In the genomic region with DNA sequence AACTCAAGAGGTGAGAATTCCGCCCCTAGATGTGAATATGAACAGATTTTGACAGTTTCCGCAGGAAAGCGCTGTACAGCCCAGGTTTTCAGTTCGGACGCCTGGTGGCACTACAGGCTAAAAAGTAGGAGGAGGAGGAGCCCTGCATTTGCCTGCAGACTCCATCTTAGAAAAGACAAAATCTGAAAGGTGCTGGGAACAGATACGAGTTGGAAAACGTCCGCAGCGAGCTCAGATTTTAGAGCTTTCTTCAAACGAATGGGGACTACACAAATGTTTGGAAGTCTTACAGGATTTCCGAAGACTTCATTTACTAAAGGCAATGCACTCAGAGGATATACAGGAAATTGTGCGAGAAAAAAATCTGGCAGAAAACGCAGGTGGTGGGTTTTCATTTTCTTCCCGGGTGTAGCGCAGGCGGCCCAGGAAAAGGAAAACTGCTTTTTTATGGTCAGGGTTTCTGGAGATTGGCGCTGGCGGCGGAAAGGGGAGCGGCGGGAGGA, we compare ENCODE assay signal across 8 cellular contexts. TPM values are rescaled to one million over a fixed set of nuclear protein-coding genes. Genes with fewer than 3 reads are reported as not detected.
DNase-seq lines count a peak whose midpoint lies in the region; ATAC-seq and TF ChIP-seq lines count a peak whose summit lies in the region.

No MANE protein-coding gene starts in this region.

- peaks cover 4 to 9% (median 7%) of the 10 kb centered on the region in 3 donors for H3K4me1 Mint-ChIP-seq in naive B cell

- H3K9me3 ChIP-seq in fibroblast of lung (ENCODE audit: control insufficient read depth, insufficient read depth, low read depth, low read length) (no peaks in the 10 kb centered on the region), transverse colon (peaks cover 3 to 8% of the 10 kb centered on the region in 2 donors)

- no peak overlapping the region for H3K9ac ChIP-seq in fibroblast of lung (ENCODE audit: insufficient read depth, low read length)

- intact Hi-C loops in transverse colon (cut with DNase I; ENCODE audit: low total_unique reads): no loop called here

- TF ChIP-seq EP300 in transverse colon (IDR thresholded peaks at IDR 0.05; ENCODE audit: low read depth): no peak

- ATAC-seq in naive B cell (ENCODE audit: low read depth in 2 of 2) (peak; percentile 52 to 55), GM21529 (IDR thresholded peaks at IDR 0.05; ENCODE audit: unreplicated experiment) (no peak)

- peak; percentile 4 to 7 for DNase-seq in activated CD4-positive, alpha-beta T cell treated with anti-CD3 and anti-CD28 coated beads for 24 hours (ENCODE audit: low read depth in 2 of 2)
- no peak for DNase-seq in activated CD4-positive, alpha-beta T cell treated with anti-CD3 and anti-CD28 coated beads for 1 hour
- DNase-seq in NCI-H345 treated with DMSO at 0.1 percent for 48 hours (lab: John Stamatoyannopoulos, UW; ENCODE audit: unreplicated experiment): peak; percentile 82
- DNase-seq in activated T-cell treated with anti-CD3 and anti-CD28 coated beads for 48 hours (ENCODE audit: low read depth): peak; percentile 7
- peak; percentile 38 to 43 for DNase-seq in fibroblast of lung (ENCODE audit: low read depth in 2 of 2)
- DNase-seq in naive B cell: peak; percentile 6
- DNase-seq in transverse colon: peak; percentile 18

- no peak for TF ChIP-seq POLR2A in transverse colon (IDR thresholded peaks at IDR 0.05)

- no peak overlapping the region for H3K4me2 ChIP-seq in fibroblast of lung (ENCODE audit: extremely low read depth, insufficient read depth, low read length)

- in situ Hi-C loops in transverse colon (cut with MboI; ENCODE audit: low pct_ligation_motif_present in 1 of 4, low pct_unique_long_range_greater_than_20kb in 1 of 4, low sequenced_read_pairs in 3 of 4): loop anchor here in 1 of 4 donors (25.0 kb wide), 1 partner anchor 478 kb away; no protein-coding TSS in a partner anchor

- peak overlapping the region in 1 of 6 donors; percentile 22 for H3K27ac Mint-ChIP-seq in naive B cell

- H4K20me1 ChIP-seq in fibroblast of lung (ENCODE audit: control insufficient read depth, extremely low read depth, insufficient read depth, low read length): no peaks in the 10 kb centered on the region

- WGBS in transverse colon (ENCODE audit: low coverage in 1 of 2), 2 donors: 17 to 34% methylated on average over 21 of the region's 21 CpGs

- peaks cover 5 to 17% of the 10 kb centered on the region in 2 donors for H3K36me3 Mint-ChIP-seq in naive B cell

- H3K4me1 ChIP-seq in fibroblast of lung (ENCODE audit: control insufficient read depth, extremely low read depth, insufficient read depth, low read length) (no peaks in the 10 kb centered on the region), transverse colon (no peaks in the 10 kb centered on the region)

- no peak overlapping the region for H2AFZ ChIP-seq in fibroblast of lung (ENCODE audit: low read length)

- peaks cover 7 to 40% (median 12%) of the 10 kb centered on the region in 7 donors for H3K9me3 Mint-ChIP-seq in naive B cell

- peak overlapping the region; percentile 78 to 95 (median 86) for H3K4me3 Mint-ChIP-seq in naive B cell

- H3K36me3 ChIP-seq in fibroblast of lung (ENCODE audit: control insufficient read depth, insufficient read depth, low read length) (no peaks in the 10 kb centered on the region), transverse colon (no peaks in the 10 kb centered on the region)

- peak; percentile 46 to 49 for TF ChIP-seq CTCF in fibroblast of lung (conservative IDR thresholded peaks at IDR 0.05 in 1 of 2, IDR thresholded peaks at IDR 0.05 in 1 of 2; ENCODE audit: low read depth in 1 of 2, low read length in 2 of 2)
- peak in 4 of 5 experiments; percentile 21 to 35 (median 27) for TF ChIP-seq CTCF in transverse colon (IDR thresholded peaks at IDR 0.05)

- H3K27me3 ChIP-seq in fibroblast of lung (ENCODE audit: control insufficient read depth, insufficient read depth, low read length): no peaks in the 10 kb centered on the region
- H3K27me3 ChIP-seq in transverse colon: peaks cover 4% of the 10 kb centered on the region

- no peaks in the 10 kb centered on the region for H3K79me2 ChIP-seq in fibroblast of lung (ENCODE audit: control insufficient read depth, insufficient read depth, low read length)

- no peak overlapping the region for H3K27ac ChIP-seq in fibroblast of lung (ENCODE audit: insufficient read depth, low read length)
- peak overlapping the region in 3 of 4 donors; percentile 44 to 67 (median 57) for H3K27ac ChIP-seq in transverse colon

- H3K27me3 Mint-ChIP-seq in naive B cell: peaks cover 35 to 38% (median 35%) of the 10 kb centered on the region in 3 donors

- H3K4me3 ChIP-seq in fibroblast of lung (replicated peaks in 1 of 4; ENCODE audit: control extremely low read depth in 1 of 4, insufficient read depth in 1 of 4, low read depth in 3 of 4, low read length in 4 of 4) (peak overlapping the region in 2 of 4 experiments; percentile 48 to 49), transverse colon (peak overlapping the region in 3 of 4 donors; percentile 21 to 36 (median 29))

RNA-seq across cellular contexts. Expression of a gene that starts 9.9 kb away (rescaled TPM):
- total RNA-seq in fibroblast of lung (1.8 and 4.6 TPM in 2 replicates), transverse colon (1 to 10 TPM in 3 of 4 donors, under 1 TPM in 1; 0.80 to 1.9 (median 1.2) TPM)
- polyA plus RNA-seq in fibroblast of lung (0.91 and 3.1 TPM in 2 replicates), naive B cell (ENCODE audit: low read depth in 6 of 6) (under 1 TPM in 1 of 6 donors, not detected in 5; 0.13 TPM)
- 0.88 and 2.9 TPM in 2 replicates for polyA plus RNA-seq in fibroblast of lung (2012)
- polyA minus RNA-seq in fibroblast of lung (ENCODE audit: low replicate concordance): 0.19 and 10.2 TPM in 2 replicates

RNA-seq across cellular contexts. Expression of a gene that starts 15.7 kb away (rescaled TPM):
- total RNA-seq in fibroblast of lung (0.77 and 1.7 TPM in 2 replicates), transverse colon (under 1 TPM in 3 of 4 donors, not detected in 1; 0.64 to 0.82 (median 0.80) TPM)
- polyA plus RNA-seq in fibroblast of lung (0.35 and 2.3 TPM in 2 replicates), naive B cell (ENCODE audit: low read depth in 6 of 6) (not detected)
- polyA plus RNA-seq in fibroblast of lung (2012): 0.27 and 1.4 TPM in 2 replicates
- 0.33 and 0.98 TPM in 2 replicates for polyA minus RNA-seq in fibroblast of lung (ENCODE audit: low replicate concordance)

RNA-seq across cellular contexts. Expression of a gene that starts 33.4 kb away (rescaled TPM):
- total RNA-seq in fibroblast of lung (not detected in 2 replicates), transverse colon (not detected)
- polyA plus RNA-seq in fibroblast of lung (not detected in 2 replicates), naive B cell (ENCODE audit: low read depth in 6 of 6) (not detected)
- polyA plus RNA-seq in fibroblast of lung (2012): not detected in 2 replicates
- not detected in 2 replicates for polyA minus RNA-seq in fibroblast of lung (ENCODE audit: low replicate concordance)

RNA-seq across cellular contexts. Expression of a gene that starts 37.1 kb away (rescaled TPM):
- total RNA-seq in fibroblast of lung (0.50 and 0.51 TPM in 2 replicates), transverse colon (1 to 10 TPM in 1 of 4 donors, under 1 TPM in 3; 0.68 to 2.2 (median 0.77) TPM)
- polyA plus RNA-seq in fibroblast of lung (0.08 and 0.27 TPM in 2 replicates), naive B cell (ENCODE audit: low read depth in 6 of 6) (not detected)
- 0.08 and 0.20 TPM in 2 replicates for polyA plus RNA-seq in fibroblast of lung (2012)
- not detected in 2 replicates for polyA minus RNA-seq in fibroblast of lung (ENCODE audit: low replicate concordance)

RNA-seq across cellular contexts. Expression of a gene that starts 50.5 kb away (rescaled TPM):
- total RNA-seq in fibroblast of lung: 1.8 and 2.8 TPM in 2 replicates
- 0.60 and 1.1 TPM in 2 replicates for polyA plus RNA-seq in fibroblast of lung
- polyA plus RNA-seq in fibroblast of lung (2012): 0.46 and 1.1 TPM in 2 replicates
- polyA minus RNA-seq in fibroblast of lung (ENCODE audit: low replicate concordance): 0.12 and 0.15 TPM in 2 replicates
- polyA plus RNA-seq in naive B cell (ENCODE audit: low read depth in 6 of 6): under 1 TPM in 2 of 6 donors, not detected in 4; 0.08 to 0.43 TPM
- total RNA-seq in transverse colon: 1 to 10 TPM in 3 of 4 donors, not detected in 1; 1.1 to 3.0 (median 1.3) TPM
